In genomic region chr11:19116971-19117759, GRCh38 we compare ENCODE assay signal across 8 cellular contexts. TPM values are rescaled to one million over a fixed set of nuclear protein-coding genes. Genes with fewer than 3 reads are reported as not detected.
DNase-seq lines count a peak whose midpoint lies in the region; ATAC-seq and TF ChIP-seq lines count a peak whose summit lies in the region.

A gene with protein sequence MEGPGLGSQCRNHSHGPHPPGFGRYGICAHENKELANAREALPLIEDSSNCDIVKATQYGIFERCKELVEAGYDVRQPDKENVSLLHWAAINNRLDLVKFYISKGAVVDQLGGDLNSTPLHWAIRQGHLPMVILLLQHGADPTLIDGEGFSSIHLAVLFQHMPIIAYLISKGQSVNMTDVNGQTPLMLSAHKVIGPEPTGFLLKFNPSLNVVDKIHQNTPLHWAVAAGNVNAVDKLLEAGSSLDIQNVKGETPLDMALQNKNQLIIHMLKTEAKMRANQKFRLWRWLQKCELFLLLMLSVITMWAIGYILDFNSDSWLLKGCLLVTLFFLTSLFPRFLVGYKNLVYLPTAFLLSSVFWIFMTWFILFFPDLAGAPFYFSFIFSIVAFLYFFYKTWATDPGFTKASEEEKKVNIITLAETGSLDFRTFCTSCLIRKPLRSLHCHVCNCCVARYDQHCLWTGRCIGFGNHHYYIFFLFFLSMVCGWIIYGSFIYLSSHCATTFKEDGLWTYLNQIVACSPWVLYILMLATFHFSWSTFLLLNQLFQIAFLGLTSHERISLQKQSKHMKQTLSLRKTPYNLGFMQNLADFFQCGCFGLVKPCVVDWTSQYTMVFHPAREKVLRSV (plus strand): TSS chr11:19117168. CDS start chr11:19117250, 82 bp downstream.

- no peaks in the 10 kb centered on the region for H3K9me3 Mint-ChIP-seq in activated T-helper 1 cell treated with anti-CD3 and anti-CD28 coated beads, Interleukin-12 subunit alpha, Interleukin-12 subunit beta, Interleukin-2, Interleukin-4 antibody, amounts not matched to agents 30 ng/mL and 10 ng/mL and 1 ng/mL, durations not matched to agents 14 hours and 24 hours and 36 hours
- no peaks in the 10 kb centered on the region for H3K9me3 Mint-ChIP-seq in natural killer cell treated with Interleukin-12 subunit alpha and Interleukin-12 subunit beta and Interleukin-15 and Interleukin-18, amount 100 ng/mL, for 72 hours

- H3K27me3 Mint-ChIP-seq in activated T-helper 1 cell treated with anti-CD3 and anti-CD28 coated beads, Interleukin-12 subunit alpha, Interleukin-12 subunit beta, Interleukin-2, Interleukin-4 antibody, amounts not matched to agents 30 ng/mL and 10 ng/mL and 1 ng/mL, durations not matched to agents 14 hours and 24 hours and 36 hours (ENCODE audit: insufficient read depth): peaks cover 12% of the 10 kb centered on the region
- H3K27me3 Mint-ChIP-seq in natural killer cell treated with Interleukin-12 subunit alpha and Interleukin-12 subunit beta and Interleukin-15 and Interleukin-18, amount 100 ng/mL, for 72 hours: peaks cover 0 to 6% of the 10 kb centered on the region in 2 donors

- ATAC-seq in natural killer cell treated with Interleukin-12 subunit alpha and Interleukin-12 subunit beta and Interleukin-15 and Interleukin-18, amount 100 ng/mL, for 72 hours: peak; percentile 99 to 100

- H3K9ac ChIP-seq in ES-I3 (ENCODE audit: low read depth, low read length): peak within 1 kb of the TSS; percentile 91

- H3K9me3 ChIP-seq in ES-I3 (ENCODE audit: control insufficient read depth, insufficient read depth, low read length): no peaks in the 10 kb centered on the region

- intact Hi-C loops in activated T-helper 1 cell treated with anti-CD3 and anti-CD28 coated beads, Interleukin-12 subunit alpha, Interleukin-12 subunit beta, Interleukin-2, Interleukin-4 antibody, amounts not matched to agents 30 ng/mL and 10 ng/mL and 1 ng/mL, durations not matched to agents 14 hours and 24 hours and 36 hours (cut with micrococcal nuclease): loop anchor here (1.0 to 5.0 kb wide), 5 partner anchors 46 to 1270 kb away; partner anchors contain the start of genes E2F8, NAV2, PRMT3 and TSG101

- H3K36me3 Mint-ChIP-seq in activated T-helper 1 cell treated with anti-CD3 and anti-CD28 coated beads, Interleukin-12 subunit alpha, Interleukin-12 subunit beta, Interleukin-2, Interleukin-4 antibody, amounts not matched to agents 30 ng/mL and 10 ng/mL and 1 ng/mL, durations not matched to agents 14 hours and 24 hours and 36 hours (ENCODE audit: low read depth): peaks cover 19% of the 10 kb centered on the region
- H3K36me3 Mint-ChIP-seq in natural killer cell treated with Interleukin-12 subunit alpha and Interleukin-12 subunit beta and Interleukin-15 and Interleukin-18, amount 100 ng/mL, for 72 hours: peaks cover 6% of the 10 kb centered on the region

- DNase-seq in H4 (ENCODE audit: low spot score) (peak; percentile 94), RPMI7951 (ENCODE audit: low read depth) (peak; percentile 87), fibroblast of peridontal ligament (ENCODE audit: extremely low read depth) (peak; percentile 77)
- peak; percentile 94 for DNase-seq in activated T-helper 1 cell treated with anti-CD3 and anti-CD28 coated beads, Interleukin-12 subunit alpha, Interleukin-12 subunit beta, Interleukin-2, Interleukin-4 antibody, amounts not matched to agents 30 ng/mL and 10 ng/mL and 1 ng/mL, durations not matched to agents 14 hours and 24 hours and 36 hours (ENCODE audit: low spot score)
- DNase-seq in natural killer cell treated with Interleukin-12 subunit alpha and Interleukin-12 subunit beta and Interleukin-15 and Interleukin-18, amount 100 ng/mL, for 72 hours (ENCODE audit: low spot score): peak; percentile 97
- DNase-seq in stimulated activated naive CD4-positive, alpha-beta T cell treated with Interleukin-2 at 50 U/mL for 16 hours (lab: John Stamatoyannopoulos, UW): peak; percentile 95

- peak; percentile 52; the same call in 1 of the 2 replicates for TF ChIP-seq CTCF in LNCAP (IDR thresholded peaks at IDR 0.05)

- no peaks in the 10 kb centered on the region for H3K4me1 ChIP-seq in ES-I3 (ENCODE audit: insufficient read depth, low read length)

- peak within 1 kb of the TSS; percentile 93 for H3K4me3 Mint-ChIP-seq in activated T-helper 1 cell treated with anti-CD3 and anti-CD28 coated beads, Interleukin-12 subunit alpha, Interleukin-12 subunit beta, Interleukin-2, Interleukin-4 antibody, amounts not matched to agents 30 ng/mL and 10 ng/mL and 1 ng/mL, durations not matched to agents 14 hours and 24 hours and 36 hours
- H3K4me3 Mint-ChIP-seq in natural killer cell treated with Interleukin-12 subunit alpha and Interleukin-12 subunit beta and Interleukin-15 and Interleukin-18, amount 100 ng/mL, for 72 hours: peak within 1 kb of the TSS; percentile 90

- H3K36me3 ChIP-seq in ES-I3 (ENCODE audit: insufficient read depth, low read length): no peaks in the 10 kb centered on the region

- peak within 1 kb of the TSS; percentile 84 for H3K27ac Mint-ChIP-seq in activated T-helper 1 cell treated with anti-CD3 and anti-CD28 coated beads, Interleukin-12 subunit alpha, Interleukin-12 subunit beta, Interleukin-2, Interleukin-4 antibody, amounts not matched to agents 30 ng/mL and 10 ng/mL and 1 ng/mL, durations not matched to agents 14 hours and 24 hours and 36 hours
- H3K27ac Mint-ChIP-seq in natural killer cell treated with Interleukin-12 subunit alpha and Interleukin-12 subunit beta and Interleukin-15 and Interleukin-18, amount 100 ng/mL, for 72 hours: peak within 1 kb of the TSS; percentile 16 to 60

- peaks cover 54% of the 10 kb centered on the region for H3K4me1 Mint-ChIP-seq in activated T-helper 1 cell treated with anti-CD3 and anti-CD28 coated beads, Interleukin-12 subunit alpha, Interleukin-12 subunit beta, Interleukin-2, Interleukin-4 antibody, amounts not matched to agents 30 ng/mL and 10 ng/mL and 1 ng/mL, durations not matched to agents 14 hours and 24 hours and 36 hours (ENCODE audit: low read depth)
- peaks cover 33 to 42% of the 10 kb centered on the region in 2 donors for H3K4me1 Mint-ChIP-seq in natural killer cell treated with Interleukin-12 subunit alpha and Interleukin-12 subunit beta and Interleukin-15 and Interleukin-18, amount 100 ng/mL, for 72 hours (ENCODE audit: low read depth in 2 of 2)

RNA-seq across cellular contexts. Expression of the gene that starts here (rescaled TPM):
- total RNA-seq in H4 (2014; rRNA removed; shearing (Covaris generic)): 44.9 and 45.6 TPM in 2 replicates
- 16.7 and 20.1 TPM in 2 replicates for total RNA-seq in RPMI7951 (2014; rRNA removed; shearing (Covaris generic))
- 25.0 and 28.9 TPM in 2 replicates for total RNA-seq in activated T-helper 1 cell treated with anti-CD3 and anti-CD28 coated beads, Interleukin-12 subunit alpha, Interleukin-12 subunit beta, Interleukin-2, Interleukin-4 antibody, amounts not matched to agents 30 ng/mL and 10 ng/mL and 1 ng/mL, durations not matched to agents 14 hours and 24 hours and 36 hours
- 10 to 100 TPM; 22.1 to 22.7 TPM for total RNA-seq in natural killer cell treated with Interleukin-12 subunit alpha and Interleukin-12 subunit beta and Interleukin-15 and Interleukin-18, amount 100 ng/mL, for 72 hours

Comparison
In these comparisons a context has a peak if more than half of its experiments do, and no peak if none do; other contexts are left out.
1. Peak in every context shown above with its lines: DNase-seq and ATAC-seq.